Comparison of ENCODE assay signal across 1 cellular context in the genomic region with DNA sequence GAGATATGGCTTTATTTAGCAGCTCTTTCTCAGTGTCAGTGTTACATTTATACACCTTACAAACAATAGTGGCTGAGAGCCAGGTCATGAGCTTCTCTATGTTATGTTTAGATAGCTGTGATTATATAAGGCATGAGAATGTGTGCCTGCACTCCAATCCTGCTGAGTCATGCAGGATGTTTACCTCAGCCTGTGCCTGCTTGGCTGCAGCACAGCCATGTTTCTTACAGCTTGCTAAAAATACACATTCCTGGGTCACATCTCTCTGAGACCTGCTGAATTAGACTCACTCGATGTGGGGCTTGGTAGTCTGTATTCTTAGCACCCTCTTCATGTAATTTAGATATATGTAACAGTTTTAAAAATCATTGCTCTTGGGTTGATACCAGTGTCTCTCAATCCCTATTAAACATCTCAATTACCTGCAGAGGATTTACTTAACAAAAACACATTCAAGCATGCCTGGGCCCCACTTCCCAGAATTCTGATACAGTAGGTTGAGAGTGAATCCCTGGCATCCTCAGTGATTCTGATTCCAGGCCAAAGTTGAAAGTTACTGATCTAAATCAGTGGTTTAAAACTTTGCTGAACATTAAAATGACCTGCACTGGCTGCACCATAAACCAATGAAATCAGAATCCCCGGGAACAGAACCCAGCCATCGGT.
TF ChIP-seq lines count a peak whose summit lies in the region.

No MANE protein-coding gene starts in this region.

TF ChIP-seq in SK-N-SH, 30 proteins besides CTCF, POLR2A, EP300 and RAD21 (continued from another document):
- TF ChIP-seq, protein P1, sequence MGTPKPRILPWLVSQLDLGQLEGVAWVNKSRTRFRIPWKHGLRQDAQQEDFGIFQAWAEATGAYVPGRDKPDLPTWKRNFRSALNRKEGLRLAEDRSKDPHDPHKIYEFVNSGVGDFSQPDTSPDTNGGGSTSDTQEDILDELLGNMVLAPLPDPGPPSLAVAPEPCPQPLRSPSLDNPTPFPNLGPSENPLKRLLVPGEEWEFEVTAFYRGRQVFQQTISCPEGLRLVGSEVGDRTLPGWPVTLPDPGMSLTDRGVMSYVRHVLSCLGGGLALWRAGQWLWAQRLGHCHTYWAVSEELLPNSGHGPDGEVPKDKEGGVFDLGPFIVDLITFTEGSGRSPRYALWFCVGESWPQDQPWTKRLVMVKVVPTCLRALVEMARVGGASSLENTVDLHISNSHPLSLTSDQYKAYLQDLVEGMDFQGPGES (IDR thresholded peaks at IDR 0.05; ENCODE audit: low read depth, low read length) = no peak
- TF ChIP-seq TEAD4 (IDR thresholded peaks at IDR 0.05; ENCODE audit: borderline replicate concordance, insufficient read depth) (peak; percentile 55; the same call in 1 of the 2 replicates), FOSL2 (IDR thresholded peaks at IDR 0.05; ENCODE audit: borderline replicate concordance, low read depth) (peak; percentile 84), TAF1 (IDR thresholded peaks at IDR 0.05; ENCODE audit: borderline replicate concordance, low read depth, low read length) (no peak), GABPA (IDR thresholded peaks at IDR 0.05; ENCODE audit: low read depth) (peak; percentile 37; the same call in 1 of the 2 replicates), RCOR1 (IDR thresholded peaks at IDR 0.05; ENCODE audit: low read length) (no peak), MXI1 (IDR thresholded peaks at IDR 0.05; ENCODE audit: low read depth, low read length) (no peak), SMC3 (IDR thresholded peaks at IDR 0.05; ENCODE audit: low read depth, low read length) (no peak), FOXJ3 (CRISPR knock-in tag; IDR thresholded peaks at IDR 0.05) (no peak), NRF1 (IDR thresholded peaks at IDR 0.05; ENCODE audit: low read depth, low read length) (no peak), POLR2AphosphoS5 (IDR thresholded peaks at IDR 0.05; ENCODE audit: low read depth, low read length) (peak; percentile 52; the same call in 1 of the 2 replicates), TCF12 (IDR thresholded peaks at IDR 0.05) (peak; percentile 93), YY1 (IDR thresholded peaks at IDR 0.05; ENCODE audit: low read depth) (peak; percentile 82), RXRA (IDR thresholded peaks at IDR 0.05; ENCODE audit: borderline replicate concordance, low read depth) (peak; percentile 63; the same call in 1 of the 2 replicates), NFIC (IDR thresholded peaks at IDR 0.05; ENCODE audit: borderline replicate concordance) (peak; percentile 88), GATA2 (CRISPR knock-in tag; IDR thresholded peaks at IDR 0.05) (no peak), SIN3A (IDR thresholded peaks at IDR 0.05; ENCODE audit: borderline replicate concordance, low read depth, low read length) (0 out of 2 replicates have a peak, but pooled peaks have one; percentile 48), FOXM1 (IDR thresholded peaks at IDR 0.05; ENCODE audit: low read depth) (no peak), MEF2A (IDR thresholded peaks at IDR 0.05; ENCODE audit: borderline replicate concordance, low read depth) (peak; percentile 91), EZH2phosphoT487 (IDR thresholded peaks at IDR 0.05; ENCODE audit: borderline replicate concordance, low read depth) (no peak), JUND (IDR thresholded peaks at IDR 0.05) (peak; percentile 88), ELF1 (IDR thresholded peaks at IDR 0.05) (no peak), CHD2 (IDR thresholded peaks at IDR 0.05; ENCODE audit: low read length, partially characterized antibody) (no peak)
- TF ChIP-seq, protein P2, sequence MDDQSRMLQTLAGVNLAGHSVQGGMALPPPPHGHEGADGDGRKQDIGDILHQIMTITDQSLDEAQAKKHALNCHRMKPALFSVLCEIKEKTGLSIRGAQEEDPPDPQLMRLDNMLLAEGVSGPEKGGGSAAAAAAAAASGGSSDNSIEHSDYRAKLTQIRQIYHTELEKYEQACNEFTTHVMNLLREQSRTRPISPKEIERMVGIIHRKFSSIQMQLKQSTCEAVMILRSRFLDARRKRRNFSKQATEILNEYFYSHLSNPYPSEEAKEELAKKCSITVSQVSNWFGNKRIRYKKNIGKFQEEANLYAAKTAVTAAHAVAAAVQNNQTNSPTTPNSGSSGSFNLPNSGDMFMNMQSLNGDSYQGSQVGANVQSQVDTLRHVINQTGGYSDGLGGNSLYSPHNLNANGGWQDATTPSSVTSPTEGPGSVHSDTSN (IDR thresholded peaks at IDR 0.05) = peak; percentile 68
- TF ChIP-seq, protein P3, sequence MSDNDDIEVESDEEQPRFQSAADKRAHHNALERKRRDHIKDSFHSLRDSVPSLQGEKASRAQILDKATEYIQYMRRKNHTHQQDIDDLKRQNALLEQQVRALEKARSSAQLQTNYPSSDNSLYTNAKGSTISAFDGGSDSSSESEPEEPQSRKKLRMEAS (IDR thresholded peaks at IDR 0.05; ENCODE audit: low read depth) = peak; percentile 71
- TF ChIP-seq, protein P4, sequence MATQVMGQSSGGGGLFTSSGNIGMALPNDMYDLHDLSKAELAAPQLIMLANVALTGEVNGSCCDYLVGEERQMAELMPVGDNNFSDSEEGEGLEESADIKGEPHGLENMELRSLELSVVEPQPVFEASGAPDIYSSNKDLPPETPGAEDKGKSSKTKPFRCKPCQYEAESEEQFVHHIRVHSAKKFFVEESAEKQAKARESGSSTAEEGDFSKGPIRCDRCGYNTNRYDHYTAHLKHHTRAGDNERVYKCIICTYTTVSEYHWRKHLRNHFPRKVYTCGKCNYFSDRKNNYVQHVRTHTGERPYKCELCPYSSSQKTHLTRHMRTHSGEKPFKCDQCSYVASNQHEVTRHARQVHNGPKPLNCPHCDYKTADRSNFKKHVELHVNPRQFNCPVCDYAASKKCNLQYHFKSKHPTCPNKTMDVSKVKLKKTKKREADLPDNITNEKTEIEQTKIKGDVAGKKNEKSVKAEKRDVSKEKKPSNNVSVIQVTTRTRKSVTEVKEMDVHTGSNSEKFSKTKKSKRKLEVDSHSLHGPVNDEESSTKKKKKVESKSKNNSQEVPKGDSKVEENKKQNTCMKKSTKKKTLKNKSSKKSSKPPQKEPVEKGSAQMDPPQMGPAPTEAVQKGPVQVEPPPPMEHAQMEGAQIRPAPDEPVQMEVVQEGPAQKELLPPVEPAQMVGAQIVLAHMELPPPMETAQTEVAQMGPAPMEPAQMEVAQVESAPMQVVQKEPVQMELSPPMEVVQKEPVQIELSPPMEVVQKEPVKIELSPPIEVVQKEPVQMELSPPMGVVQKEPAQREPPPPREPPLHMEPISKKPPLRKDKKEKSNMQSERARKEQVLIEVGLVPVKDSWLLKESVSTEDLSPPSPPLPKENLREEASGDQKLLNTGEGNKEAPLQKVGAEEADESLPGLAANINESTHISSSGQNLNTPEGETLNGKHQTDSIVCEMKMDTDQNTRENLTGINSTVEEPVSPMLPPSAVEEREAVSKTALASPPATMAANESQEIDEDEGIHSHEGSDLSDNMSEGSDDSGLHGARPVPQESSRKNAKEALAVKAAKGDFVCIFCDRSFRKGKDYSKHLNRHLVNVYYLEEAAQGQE (IDR thresholded peaks at IDR 0.05; ENCODE audit: low read depth, low read length) = no peak
- TF ChIP-seq, protein P5, sequence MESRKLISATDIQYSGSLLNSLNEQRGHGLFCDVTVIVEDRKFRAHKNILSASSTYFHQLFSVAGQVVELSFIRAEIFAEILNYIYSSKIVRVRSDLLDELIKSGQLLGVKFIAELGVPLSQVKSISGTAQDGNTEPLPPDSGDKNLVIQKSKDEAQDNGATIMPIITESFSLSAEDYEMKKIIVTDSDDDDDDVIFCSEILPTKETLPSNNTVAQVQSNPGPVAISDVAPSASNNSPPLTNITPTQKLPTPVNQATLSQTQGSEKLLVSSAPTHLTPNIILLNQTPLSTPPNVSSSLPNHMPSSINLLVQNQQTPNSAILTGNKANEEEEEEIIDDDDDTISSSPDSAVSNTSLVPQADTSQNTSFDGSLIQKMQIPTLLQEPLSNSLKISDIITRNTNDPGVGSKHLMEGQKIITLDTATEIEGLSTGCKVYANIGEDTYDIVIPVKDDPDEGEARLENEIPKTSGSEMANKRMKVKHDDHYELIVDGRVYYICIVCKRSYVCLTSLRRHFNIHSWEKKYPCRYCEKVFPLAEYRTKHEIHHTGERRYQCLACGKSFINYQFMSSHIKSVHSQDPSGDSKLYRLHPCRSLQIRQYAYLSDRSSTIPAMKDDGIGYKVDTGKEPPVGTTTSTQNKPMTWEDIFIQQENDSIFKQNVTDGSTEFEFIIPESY (IDR thresholded peaks at IDR 0.05; ENCODE audit: borderline replicate concordance, low read depth) = no peak
